ENCODE assay signal across 22 cellular contexts in genomic region chr9:95459867-95460626, GRCh38. TPM values are rescaled to one million over a fixed set of nuclear protein-coding genes. Genes with fewer than 3 reads are reported as not detected.
A peak's percentile ranks its signal among the peaks of the same experiment; 100 is the strongest.
DNase-seq lines count a peak whose midpoint lies in the region; ATAC-seq, FAIRE-seq and TF ChIP-seq lines count a peak whose summit lies in the region.
"Had no signal": no experiment of that assay in that cellular context is flagged by ENCODE, and none has a peak within 500 bp of the region (broad histone marks: within the 10 kb centered on the region; RNA-seq: fewer than 3 reads in every experiment).

No MANE protein-coding gene starts in this region.

- 87% methylated on average over 21 of the region's 21 CpGs for WGBS in SK-N-SH (ENCODE audit: low lambda C conversion rate)

- no peak overlapping the region for H3K4me2 ChIP-seq in SK-N-SH
- H3K4me2 ChIP-seq: neural progenitor cell had no signal

- H3K27ac ChIP-seq in SK-N-SH (ENCODE audit: low read depth in 2 of 2, low read length in 1 of 2), result peak overlapping the region in 1 of 2 experiments; percentile 82; a peak in 2 of 4 replicates
- H3K27ac ChIP-seq: neural progenitor cell, psoas muscle, thoracic aorta had no signal

- TF ChIP-seq EP300 in SK-N-SH (IDR thresholded peaks at IDR 0.05; ENCODE audit: borderline replicate concordance in 1 of 2, low read depth in 1 of 2, low read length in 1 of 2), result peak in 1 of 2 experiments; percentile 70; a peak in 2 of 4 replicates

- H3K9me2 ChIP-seq in SK-N-SH, result no peaks in the 10 kb centered on the region

- H3F3A ChIP-seq in SK-N-SH (replicated peaks; ENCODE audit: insufficient read depth), result peaks cover 9% of the 10 kb centered on the region

- H3K27me3 Mint-ChIP-seq in T-helper 17 cell (peaks cover 5% of the 10 kb centered on the region), type B pancreatic cell (peaks cover 4% of the 10 kb centered on the region)
- peaks cover 7% of the 10 kb centered on the region for H3K27me3 Mint-ChIP-seq in activated T-cell treated with anti-CD3 and anti-CD28 coated beads, Interleukin-2, amount 50 U/mL, for 24 hours
- H3K27me3 Mint-ChIP-seq in T-helper 2 cell treated with Interferon-gamma antibody and Interleukin-4, amounts not matched to agents 5 μg/mL and 100 μg/mL, for 36 hours (ENCODE audit: low read depth), result peaks cover 35% of the 10 kb centered on the region

- H3K4me1 ChIP-seq in SK-N-SH (ENCODE audit: control insufficient read depth in 1 of 2, insufficient read depth in 2 of 2, low read depth in 1 of 2, low read length in 1 of 2), result peaks cover 13 to 61% of the 10 kb centered on the region in 2 experiments; a peak in 3 of 4 replicates

- no peak for FAIRE-seq in D721Med (lab: Jason Lieb, UNC)
- FAIRE-seq: A204.1, GM12892 had no signal

- TF ChIP-seq RAD21 in SK-N-SH (IDR thresholded peaks at IDR 0.05; ENCODE audit: low read length), result no peak

- no peaks in the 10 kb centered on the region for H4K20me1 ChIP-seq in SK-N-SH (ENCODE audit: insufficient read depth)

- peaks cover 10 to 38% of the 10 kb centered on the region in 2 experiments for H3K36me3 ChIP-seq in SK-N-SH (replicated peaks in 1 of 2; ENCODE audit: control insufficient read depth in 1 of 2, insufficient read depth in 2 of 2, low read length in 1 of 2)

- H3K9me3 ChIP-seq in SK-N-SH, result no peaks in the 10 kb centered on the region
- no peaks in the 10 kb centered on the region for H3K9me3 ChIP-seq in T-helper 17 cell (ENCODE audit: control insufficient read depth, low read length, poor library complexity, severe bottlenecking)
- H3K9me3 ChIP-seq: psoas muscle, thoracic aorta had no signal

- TF ChIP-seq CTCF in SK-N-SH (IDR thresholded peaks at IDR 0.05) (no peak), type B pancreatic cell (conservative IDR thresholded peaks at IDR 0.05) (no peak), D721Med (IDR thresholded peaks at IDR 0.05; ENCODE audit: insufficient read depth, missing control alignments) (no peak)

- POLR2A ChIA-PET in SK-N-SH (lab: Yijun Ruan, JAX), result interaction anchor here (0.8 to 1.2 kb wide), 4 partner anchors 34 to 49 kb away, joined by 3 to 7 read pairs (median 5); no protein-coding TSS in a partner anchor

- H3K79me2 ChIP-seq in SK-N-SH (ENCODE audit: insufficient read depth), result no peaks in the 10 kb centered on the region

- CTCF ChIA-PET in SK-N-SH (lab: Yijun Ruan, JAX), result no interaction called here

- H3K27ac Mint-ChIP-seq in T-helper 17 cell (peak overlapping the region; percentile 3), type B pancreatic cell (peak overlapping the region; percentile 46)
- H3K27ac Mint-ChIP-seq in activated T-cell treated with anti-CD3 and anti-CD28 coated beads, Interleukin-2, amount 50 U/mL, for 24 hours, result no peak overlapping the region
- H3K27ac Mint-ChIP-seq in T-helper 2 cell treated with Interferon-gamma antibody and Interleukin-4, amounts not matched to agents 5 μg/mL and 100 μg/mL, for 36 hours, result no peak overlapping the region
- H3K27ac Mint-ChIP-seq: memory B cell had no signal

- H3K9ac ChIP-seq in SK-N-SH, result no peak overlapping the region
- H3K9ac ChIP-seq: neural progenitor cell had no signal

- H3K4me3 ChIP-seq in SK-N-SH (ENCODE audit: low read depth in 2 of 2, low read length in 1 of 2), result no peak overlapping the region
- H3K4me3 ChIP-seq: neural progenitor cell, psoas muscle, thoracic aorta had no signal

- no peak for DNase-seq in SK-N-SH
- no peak for DNase-seq in T-helper 17 cell
- peak; percentile 3 for DNase-seq in iris pigment epithelial cell (ENCODE audit: low read depth)
- DNase-seq in type B pancreatic cell (ENCODE audit: extremely low spot score, unreplicated experiment), result no peak
- DNase-seq in activated T-cell treated with anti-CD3 and anti-CD28 coated beads, Interleukin-2, amount 50 U/mL, for 24 hours, result no peak
- no peak for DNase-seq in D721Med (ENCODE audit: insufficient read length, low spot score)
- no peak for DNase-seq in T-helper 2 cell treated with Interferon-gamma antibody and Interleukin-4, amounts not matched to agents 5 μg/mL and 100 μg/mL, for 36 hours (ENCODE audit: low spot score)
- DNase-seq: activated CD4-positive, CD25-positive, alpha-beta regulatory T cell treated with anti-CD3 and anti-CD28 coated beads, Interleukin-2, amount 50 U/mL, for 72 hours; activated effector memory CD4-positive, alpha-beta T cell treated with Interleukin-2 at 50 U/mL for 16 hours; central memory CD4-positive, alpha-beta T cell; endodermal cell; Karpas-422; kidney glomerular epithelial cell; NCI-H1417; psoas muscle; SHP77 had no signal

- peaks cover 11% of the 10 kb centered on the region for H3K36me3 Mint-ChIP-seq in T-helper 17 cell (ENCODE audit: low read depth)
- peaks cover 68% of the 10 kb centered on the region for H3K36me3 Mint-ChIP-seq in type B pancreatic cell
- peaks cover 67% of the 10 kb centered on the region for H3K36me3 Mint-ChIP-seq in activated T-cell treated with anti-CD3 and anti-CD28 coated beads, Interleukin-2, amount 50 U/mL, for 24 hours (ENCODE audit: low read depth)
- H3K36me3 Mint-ChIP-seq in T-helper 2 cell treated with Interferon-gamma antibody and Interleukin-4, amounts not matched to agents 5 μg/mL and 100 μg/mL, for 36 hours (ENCODE audit: low read depth), result no peaks in the 10 kb centered on the region

- H3K4me1 Mint-ChIP-seq in T-helper 17 cell (peaks cover 27% of the 10 kb centered on the region), type B pancreatic cell (ENCODE audit: unreplicated experiment) (peaks cover 56% of the 10 kb centered on the region)
- H3K4me1 Mint-ChIP-seq in activated T-cell treated with anti-CD3 and anti-CD28 coated beads, Interleukin-2, amount 50 U/mL, for 24 hours (ENCODE audit: low read depth), result peaks cover 40% of the 10 kb centered on the region
- peaks cover 23% of the 10 kb centered on the region for H3K4me1 Mint-ChIP-seq in T-helper 2 cell treated with Interferon-gamma antibody and Interleukin-4, amounts not matched to agents 5 μg/mL and 100 μg/mL, for 36 hours (ENCODE audit: low read depth)

- H3K4me3 Mint-ChIP-seq in T-helper 17 cell, result no peak overlapping the region
- H3K4me3 Mint-ChIP-seq in type B pancreatic cell, result peak overlapping the region; percentile 54
- no peak overlapping the region for H3K4me3 Mint-ChIP-seq in activated T-cell treated with anti-CD3 and anti-CD28 coated beads, Interleukin-2, amount 50 U/mL, for 24 hours
- no peak overlapping the region for H3K4me3 Mint-ChIP-seq in T-helper 2 cell treated with Interferon-gamma antibody and Interleukin-4, amounts not matched to agents 5 μg/mL and 100 μg/mL, for 36 hours
- H3K4me3 Mint-ChIP-seq: endodermal cell, memory B cell had no signal

- H3K9me3 Mint-ChIP-seq in type B pancreatic cell, result no peaks in the 10 kb centered on the region
- no peaks in the 10 kb centered on the region for H3K9me3 Mint-ChIP-seq in activated T-cell treated with anti-CD3 and anti-CD28 coated beads, Interleukin-2, amount 50 U/mL, for 24 hours
- no peaks in the 10 kb centered on the region for H3K9me3 Mint-ChIP-seq in T-helper 2 cell treated with Interferon-gamma antibody and Interleukin-4, amounts not matched to agents 5 μg/mL and 100 μg/mL, for 36 hours
- H3K9me3 Mint-ChIP-seq: endodermal cell, memory B cell, neural progenitor cell had no signal

- no peaks in the 10 kb centered on the region for H3K27me3 ChIP-seq in SK-N-SH (ENCODE audit: insufficient read depth)
- H3K27me3 ChIP-seq: neural progenitor cell had no signal

- H2AFZ ChIP-seq in SK-N-SH (ENCODE audit: low read depth), result no peak overlapping the region
- H2AFZ ChIP-seq: neural progenitor cell had no signal

- ATAC-seq in SK-N-SH treated with all-trans-retinoic acid at 6 μM for 48 hours (no peak), T-helper 17 cell (no peak)
- ATAC-seq: psoas muscle had no signal

TF ChIP-seq in SK-N-SH, 30 proteins besides CTCF, POLR2A, EP300 and RAD21:
- TF ChIP-seq GATA2 (CRISPR knock-in tag; IDR thresholded peaks at IDR 0.05), result peak; percentile 79
- TF ChIP-seq CHD2 (IDR thresholded peaks at IDR 0.05; ENCODE audit: low read length, partially characterized antibody), result peak; percentile 30
- no peak for TF ChIP-seq FOSL2 (IDR thresholded peaks at IDR 0.05; ENCODE audit: borderline replicate concordance, low read depth)
- TF ChIP-seq NFIC (IDR thresholded peaks at IDR 0.05; ENCODE audit: borderline replicate concordance), result no peak
TF ChIP-seq in SK-N-SH: peak in this region for 2.

TF ChIP-seq in SK-N-SH treated with all-trans-retinoic acid at 6 μM for 48 hours, 23 proteins besides CTCF, POLR2A, EP300 and RAD21 (continues in another document):
- no peak for TF ChIP-seq OSR1 (CRISPR knock-in tag; IDR thresholded peaks at IDR 0.05)
- no peak for TF ChIP-seq PATZ1 (CRISPR knock-in tag; IDR thresholded peaks at IDR 0.05; ENCODE audit: borderline replicate concordance)
- no peak for TF ChIP-seq ZNF8 (CRISPR knock-in tag; IDR thresholded peaks at IDR 0.05)
- TF ChIP-seq BACH2 (CRISPR knock-in tag; IDR thresholded peaks at IDR 0.05; ENCODE audit: borderline replicate concordance), result no peak
- no peak for TF ChIP-seq ZFP30 (CRISPR knock-in tag; IDR thresholded peaks at IDR 0.05)
- TF ChIP-seq ZC3H10 (CRISPR knock-in tag; IDR thresholded peaks at IDR 0.05), result no peak
- TF ChIP-seq ARNTL (CRISPR knock-in tag; IDR thresholded peaks at IDR 0.05; ENCODE audit: borderline replicate concordance, low read depth), result no peak

RNA-seq across cellular contexts. Expression of gene PTCH1, which starts 56.7 kb away (rescaled TPM):
- polyA plus RNA-seq in SK-N-SH (2012; rRNA removed), result 1.7 and 3.3 TPM in 2 replicates
- 2.2 and 2.4 TPM in 2 replicates for polyA plus RNA-seq in SK-N-SH (2012; cell fraction: cytosol; rRNA removed)
- 6.2 and 7.2 TPM in 2 replicates for polyA plus RNA-seq in SK-N-SH (2012; cell fraction: nucleus; rRNA removed)
- total RNA-seq in T-helper 17 cell (10 to 100 TPM; 14.4 to 18.5 TPM), type B pancreatic cell (ENCODE audit: low replicate concordance) (41.7 and 123 TPM in 2 replicates)

Comparison
In these comparisons a context has a peak if more than half of its experiments do, and no peak if none do; other contexts are left out.
1. H3K27ac Mint-ChIP-seq: peak in T-helper 17 cell (single experiment) and type B pancreatic cell (single experiment); none in activated T-cell treated with anti-CD3 and anti-CD28 coated beads, Interleukin-2, amount 50 U/mL, for 24 hours (single experiment) and T-helper 2 cell treated with Interferon-gamma antibody and Interleukin-4, amounts not matched to agents 5 μg/mL and 100 μg/mL, for 36 hours (single experiment).